In the genomic region with DNA sequence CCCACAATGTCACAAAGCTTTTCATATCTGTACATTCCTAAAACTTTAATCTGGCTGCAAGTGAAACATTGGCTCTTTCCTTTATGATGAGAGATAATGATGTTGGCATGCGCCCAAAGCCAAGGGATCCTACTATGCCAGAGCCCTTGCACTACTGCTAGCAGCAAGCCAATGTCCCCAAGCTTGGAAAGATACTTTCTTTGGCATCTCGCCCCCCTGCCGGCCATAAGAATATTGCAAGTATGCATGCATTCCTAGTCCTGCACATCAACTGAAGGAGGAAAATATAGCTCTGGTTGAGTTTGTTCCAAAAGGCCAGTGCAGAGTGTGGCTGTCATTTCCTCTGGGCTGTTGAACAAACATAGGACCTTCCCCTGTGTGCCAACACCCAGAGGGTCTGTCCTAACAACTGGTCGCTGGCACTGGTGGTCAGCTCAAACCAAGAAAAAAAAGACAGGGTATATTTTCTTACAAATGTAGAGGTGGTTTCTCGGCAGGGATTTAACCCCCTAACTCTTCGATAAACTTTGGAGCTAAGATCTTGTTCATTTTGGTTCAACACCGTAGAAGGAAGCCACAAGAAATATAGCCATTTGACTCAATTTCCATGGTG, we compare ENCODE assay signal across 1 cellular context.
TF ChIP-seq lines count a peak whose summit lies in the region.

No MANE protein-coding gene starts in this region.

TF ChIP-seq in HepG2, 621 proteins besides CTCF, POLR2A, EP300 and RAD21 (continued from another document):
- TF ChIP-seq ZEB1 (IDR thresholded peaks at IDR 0.05; ENCODE audit: insufficient replicate concordance, low read depth): no peak
- TF ChIP-seq PLSCR1 (CRISPR knock-in tag; IDR thresholded peaks at IDR 0.05; ENCODE audit: borderline replicate concordance): no peak
- TF ChIP-seq STAG1 (CRISPR knock-in tag; IDR thresholded peaks at IDR 0.05): peak; percentile 55
